Comparison of ENCODE assay signal across 9 cellular contexts in the genomic region with DNA sequence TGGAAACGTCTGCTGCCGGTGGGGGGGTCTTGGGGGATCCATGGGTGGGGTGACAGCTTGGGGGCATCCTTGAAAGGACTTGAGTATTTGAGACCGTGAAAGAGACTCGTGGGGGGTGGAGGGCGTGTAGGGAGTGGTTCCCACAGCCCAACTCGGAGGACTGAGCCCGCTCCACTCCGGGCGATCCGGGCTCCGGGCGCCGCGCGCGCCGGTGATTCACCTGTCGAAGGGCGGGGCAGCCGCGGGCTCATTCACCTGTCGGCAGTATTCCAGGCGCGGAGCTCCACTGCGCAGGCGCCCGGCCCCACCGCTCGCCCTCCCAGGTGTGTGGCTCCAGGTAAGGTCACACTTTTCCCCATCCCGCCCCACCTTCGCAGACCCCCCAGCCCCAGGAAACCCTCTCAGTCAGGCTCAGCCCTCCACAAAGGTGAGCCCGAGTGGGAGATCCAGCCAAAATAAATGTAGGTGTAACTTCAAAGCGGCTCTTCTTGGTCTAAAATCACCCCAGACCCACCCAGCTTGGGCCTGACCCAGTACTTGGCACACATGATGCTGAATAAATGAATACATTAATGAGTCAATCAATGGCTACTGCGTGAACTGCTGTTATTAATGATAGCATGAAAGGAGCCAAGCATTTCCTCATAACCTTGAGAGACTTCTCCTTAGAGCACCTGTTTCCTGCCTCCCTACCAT. TPM values are rescaled to one million over a fixed set of nuclear protein-coding genes. Genes with fewer than 3 reads are reported as not detected.
DNase-seq lines count a peak whose midpoint lies in the region; ATAC-seq and TF ChIP-seq lines count a peak whose summit lies in the region.
"Had no signal": no experiment of that assay in that cellular context is flagged by ENCODE, and none has a peak within 500 bp of the region (broad histone marks: within the 10 kb centered on the region; RNA-seq: fewer than 3 reads in every experiment).

No MANE protein-coding gene starts in this region.

- no peaks in the 10 kb centered on the region for H3K36me3 Mint-ChIP-seq in activated T-cell treated with anti-CD3 and anti-CD28 coated beads, Interleukin-2, amount 50 U/mL, for 4 hours (ENCODE audit: insufficient read depth)

- no peak for ATAC-seq in activated T-cell treated with anti-CD3 and anti-CD28 coated beads, Interleukin-2, amount 50 U/mL, for 4 hours
- ATAC-seq in thoracic aorta (ENCODE audit: insufficient number of reproducible peaks, low FRiP score, low read depth) (no peak), GM19463 (IDR thresholded peaks at IDR 0.05; ENCODE audit: unreplicated experiment) (no peak), HG03354 (IDR thresholded peaks at IDR 0.05; ENCODE audit: poor library complexity, severe bottlenecking, unreplicated experiment) (no peak), HG03108 (IDR thresholded peaks at IDR 0.05; ENCODE audit: unreplicated experiment) (no peak)

- peaks cover 22% of the 10 kb centered on the region for H3K4me1 Mint-ChIP-seq in activated T-cell treated with anti-CD3 and anti-CD28 coated beads, Interleukin-2, amount 50 U/mL, for 4 hours (ENCODE audit: low read depth)

- H3K27me3 ChIP-seq in iPS-18a (ENCODE audit: control insufficient read depth, insufficient read depth, low read length) (no peaks in the 10 kb centered on the region), thoracic aorta (replicated peaks; ENCODE audit: insufficient read depth) (no peaks in the 10 kb centered on the region)

- H3K9me3 ChIP-seq in iPS-18a (ENCODE audit: control insufficient read depth, low read depth, low read length) (no peaks in the 10 kb centered on the region), thoracic aorta (no peaks in the 10 kb centered on the region)

- peaks cover 30% of the 10 kb centered on the region for H3K36me3 ChIP-seq in iPS-18a (ENCODE audit: control insufficient read depth, low read depth, low read length)
- H3K36me3 ChIP-seq in thoracic aorta, result peaks cover 29% of the 10 kb centered on the region

- H3K9ac ChIP-seq in iPS-18a (ENCODE audit: low read length), result no peak overlapping the region

- H3K4me3 ChIP-seq in iPS-18a (ENCODE audit: low read length) (peak overlapping the region; percentile 62), thoracic aorta (peak overlapping the region; percentile 73)

- H3K4me3 Mint-ChIP-seq in activated T-cell treated with anti-CD3 and anti-CD28 coated beads, Interleukin-2, amount 50 U/mL, for 4 hours, result no peak overlapping the region

- H3K9me3 Mint-ChIP-seq in activated T-cell treated with anti-CD3 and anti-CD28 coated beads, Interleukin-2, amount 50 U/mL, for 4 hours, result no peaks in the 10 kb centered on the region

- H3K27me3 Mint-ChIP-seq in activated T-cell treated with anti-CD3 and anti-CD28 coated beads, Interleukin-2, amount 50 U/mL, for 4 hours (ENCODE audit: low read depth), result peaks cover 75% of the 10 kb centered on the region

- DNase-seq in activated T-cell treated with anti-CD3 and anti-CD28 coated beads, Interleukin-2, amount 50 U/mL, for 1 hour, result peak; percentile 52
- DNase-seq in activated T-cell treated with anti-CD3 and anti-CD28 coated beads, Interleukin-2, amount 50 U/mL, for 4 hours, result no peak
- DNase-seq in NCI-H774 (lab: John Stamatoyannopoulos, UW), result peak; percentile 80
- no peak for DNase-seq in thoracic aorta (ENCODE audit: low spot score)

- no peak for TF ChIP-seq CTCF in thoracic aorta (IDR thresholded peaks at IDR 0.05)

- no peak overlapping the region for H3K27ac ChIP-seq in iPS-18a (ENCODE audit: low read length)
- peak overlapping the region; percentile 84 to 91 for H3K27ac ChIP-seq in thoracic aorta

- H3K4me1 ChIP-seq in iPS-18a (ENCODE audit: control insufficient read depth, low read depth, low read length), result peaks cover 13% of the 10 kb centered on the region
- H3K4me1 ChIP-seq in thoracic aorta (ENCODE audit: control insufficient read depth in 1 of 2, low read depth in 2 of 2), result peaks cover 18 to 47% of the 10 kb centered on the region in 2 donors

RNA-seq across cellular contexts. Expression of a gene that starts 4.7 kb away (rescaled TPM):
- total RNA-seq in activated T-cell treated with anti-CD3 and anti-CD28 coated beads, Interleukin-2, amount 50 U/mL, for 4 hours, result under 1 TPM; 0.16 to 0.27 (median 0.18) TPM
- 100 to 1,000 TPM; 289 to 448 TPM for total RNA-seq in thoracic aorta

RNA-seq across cellular contexts. Expression of a gene that starts 36.1 kb away (rescaled TPM):
- under 1 TPM in 1 of 3 donors, not detected in 2; 0.29 TPM for total RNA-seq in activated T-cell treated with anti-CD3 and anti-CD28 coated beads, Interleukin-2, amount 50 U/mL, for 4 hours
- 1 to 10 TPM in 1 of 2 donors, not detected in 1; 1.2 TPM for total RNA-seq in thoracic aorta
- total RNA-seq: G401 had no signal

Comparison
In these comparisons a context has a peak if more than half of its experiments do, and no peak if none do; other contexts are left out.
1. DNase-seq: peak in activated T-cell treated with anti-CD3 and anti-CD28 coated beads, Interleukin-2, amount 50 U/mL, for 1 hour (single experiment) and NCI-H774 (single experiment); none in activated T-cell treated with anti-CD3 and anti-CD28 coated beads, Interleukin-2, amount 50 U/mL, for 4 hours (single experiment) and thoracic aorta (single experiment).
2. RNA of a gene that starts 4.7 kb away (total RNA-seq): 289 to 448 TPM in thoracic aorta; 0.16 to 0.27 TPM in activated T-cell treated with anti-CD3 and anti-CD28 coated beads, Interleukin-2, amount 50 U/mL, for 4 hours; every median in the first group is over 100 times any median in the second.